ENCODE assay signal across 15 cellular contexts in genomic region chr11:2447253-2447950, GRCh38. TPM values are rescaled to one million over a fixed set of nuclear protein-coding genes. Genes with fewer than 3 reads are reported as not detected.
DNase-seq lines count a peak whose midpoint lies in the region; ATAC-seq and TF ChIP-seq lines count a peak whose summit lies in the region.
"Had no signal": no experiment of that assay in that cellular context is flagged by ENCODE, and none has a peak within 500 bp of the region (broad histone marks: within the 10 kb centered on the region; RNA-seq: fewer than 3 reads in every experiment).

No MANE protein-coding gene starts in this region.

- CTCF ChIA-PET in activated CD4-positive, alpha-beta memory T cell treated with anti-CD3 and anti-CD28 coated beads, Interleukin-2, amount 10 ng/mL, durations not matched to agents 7 days and 5 days (lab: Charles Lee) = no interaction called here

- H3K9me3 Mint-ChIP-seq in activated CD4-positive, alpha-beta memory T cell treated with anti-CD3 and anti-CD28 coated beads, Interleukin-2, amount 10 ng/mL, durations not matched to agents 7 days and 5 days = no peaks in the 10 kb centered on the region
- H3K9me3 Mint-ChIP-seq in endodermal cell = peaks cover 4% of the 10 kb centered on the region

- 78 to 81% methylated on average over 12 of the region's 12 CpGs for WGBS in aorta, 2 donors
- 92 to 94% methylated on average over 7 to 12 of the region's 12 CpGs for WGBS in endodermal cell (ENCODE audit: insufficient coverage in 1 of 2, insufficient read length in 1 of 2), 2 experiments

- no peaks in the 10 kb centered on the region for H3K36me3 ChIP-seq in left ventricle myocardium inferior
- H3K36me3 ChIP-seq in aorta (ENCODE audit: control insufficient read depth in 1 of 2, insufficient read depth in 2 of 2, low read length in 1 of 2) = no peaks in the 10 kb centered on the region
- H3K36me3 ChIP-seq in endodermal cell (ENCODE audit: control insufficient read depth, insufficient read depth, low read length) = no peaks in the 10 kb centered on the region
- H3K36me3 ChIP-seq in tibial artery = no peaks in the 10 kb centered on the region

- peaks cover 31% of the 10 kb centered on the region for H3K4me1 Mint-ChIP-seq in activated CD4-positive, alpha-beta memory T cell treated with anti-CD3 and anti-CD28 coated beads, Interleukin-2, amount 10 ng/mL, durations not matched to agents 7 days and 5 days
- H3K4me1 Mint-ChIP-seq in endodermal cell = no peaks in the 10 kb centered on the region

- no peak overlapping the region for H3K9ac ChIP-seq in endodermal cell (ENCODE audit: extremely low read depth, low read length, poor library complexity, severe bottlenecking)
- H3K9ac ChIP-seq: GM23248 had no signal

- no peak for DNase-seq in left ventricle myocardium inferior
- DNase-seq in left cardiac atrium = no peak
- no peak for DNase-seq in activated CD4-positive, alpha-beta memory T cell treated with anti-CD3 and anti-CD28 coated beads, Interleukin-2, amount 10 ng/mL, durations not matched to agents 7 days and 5 days
- DNase-seq in left lobe of liver (ENCODE audit: low spot score) = no peak
- peak; percentile 47 to 66 for DNase-seq in aorta
- DNase-seq in endodermal cell = no peak
- DNase-seq in tibial artery = no peak
- DNase-seq: activated CD4-positive, alpha-beta T cell treated with anti-CD3 and anti-CD28 coated beads, Interleukin-2, amount 50 U/mL, for 4 hours; C1 segment of cervical spinal cord; GM23248; NCI-H345; nucleus accumbens; SHP77 had no signal

- H3K27ac ChIP-seq in left ventricle myocardium inferior (replicated peaks) = peak overlapping the region; percentile 12
- no peak overlapping the region for H3K27ac ChIP-seq in aorta (ENCODE audit: low read depth in 1 of 2, low read length in 2 of 2)
- H3K27ac ChIP-seq in endodermal cell (ENCODE audit: low read depth, low read length) = no peak overlapping the region
- H3K27ac ChIP-seq in tibial artery = no peak overlapping the region
- H3K27ac ChIP-seq: GM23248 had no signal

- POLR2A ChIA-PET in activated CD4-positive, alpha-beta memory T cell treated with anti-CD3 and anti-CD28 coated beads, Interleukin-2, amount 10 ng/mL, durations not matched to agents 7 days and 5 days (lab: Charles Lee) = interaction anchor here (1.1 to 1.2 kb wide), 2 partner anchors 16 to 19 kb away, joined by 3 to 4 read pairs; no protein-coding TSS in a partner anchor

- intact Hi-C loops in left ventricle myocardium inferior (cut with micrococcal nuclease) (no loop called here), left cardiac atrium (cut with DNase I) (no loop called here), aorta (cut with DNase I) (no loop called here), tibial artery (cut with DNase I; ENCODE audit: low total_unique reads) (no loop called here)

- peaks cover 11% of the 10 kb centered on the region for H3K27me3 Mint-ChIP-seq in activated CD4-positive, alpha-beta memory T cell treated with anti-CD3 and anti-CD28 coated beads, Interleukin-2, amount 10 ng/mL, durations not matched to agents 7 days and 5 days
- H3K27me3 Mint-ChIP-seq in endodermal cell (ENCODE audit: insufficient read depth) = peaks cover 86% of the 10 kb centered on the region

- peak overlapping the region; percentile 71 for H3K27ac Mint-ChIP-seq in activated CD4-positive, alpha-beta memory T cell treated with anti-CD3 and anti-CD28 coated beads, Interleukin-2, amount 10 ng/mL, durations not matched to agents 7 days and 5 days
- no peak overlapping the region for H3K27ac Mint-ChIP-seq in endodermal cell

- H3K27me3 ChIP-seq in left ventricle myocardium inferior (ENCODE audit: low read depth) = peaks cover 32% of the 10 kb centered on the region
- H3K27me3 ChIP-seq in aorta (ENCODE audit: control insufficient read depth in 1 of 2, insufficient read depth in 2 of 2, low read length in 1 of 2) = no peaks in the 10 kb centered on the region
- peaks cover 85% of the 10 kb centered on the region for H3K27me3 ChIP-seq in endodermal cell (ENCODE audit: control insufficient read depth, insufficient read depth, low read length, poor library complexity, severe bottlenecking)
- H3K27me3 ChIP-seq in tibial artery = peaks cover 0 to 94% of the 10 kb centered on the region in 2 donors

- H3K4me1 ChIP-seq in left ventricle myocardium inferior = peaks cover 59% of the 10 kb centered on the region
- H3K4me1 ChIP-seq in aorta (ENCODE audit: control insufficient read depth in 1 of 2, insufficient read depth in 2 of 2, low read length in 2 of 2) = no peaks in the 10 kb centered on the region
- no peaks in the 10 kb centered on the region for H3K4me1 ChIP-seq in endodermal cell (ENCODE audit: control insufficient read depth, insufficient read depth, low read length)
- H3K4me1 ChIP-seq in tibial artery = peaks cover 0 to 22% (median 7%) of the 10 kb centered on the region in 4 donors

- peak overlapping the region; percentile 89 for H3K4me3 Mint-ChIP-seq in activated CD4-positive, alpha-beta memory T cell treated with anti-CD3 and anti-CD28 coated beads, Interleukin-2, amount 10 ng/mL, durations not matched to agents 7 days and 5 days
- H3K4me3 Mint-ChIP-seq in endodermal cell = no peak overlapping the region

- H3K4me3 ChIP-seq in left ventricle myocardium inferior (peak overlapping the region; percentile 66), aorta (ENCODE audit: low read length in 2 of 2) (no peak overlapping the region), endodermal cell (ENCODE audit: low read length) (no peak overlapping the region), tibial artery (no peak overlapping the region)
- H3K4me3 ChIP-seq: GM23248 had no signal

- H3K9me3 ChIP-seq in left ventricle myocardium inferior (replicated peaks) = no peaks in the 10 kb centered on the region
- no peaks in the 10 kb centered on the region for H3K9me3 ChIP-seq in aorta (ENCODE audit: control insufficient read depth, low read length)
- H3K9me3 ChIP-seq in endodermal cell (ENCODE audit: control insufficient read depth, low read length) = peaks cover 9% of the 10 kb centered on the region
- H3K9me3 ChIP-seq in tibial artery = no peaks in the 10 kb centered on the region

- H3K36me3 Mint-ChIP-seq in activated CD4-positive, alpha-beta memory T cell treated with anti-CD3 and anti-CD28 coated beads, Interleukin-2, amount 10 ng/mL, durations not matched to agents 7 days and 5 days (ENCODE audit: low read depth) = no peaks in the 10 kb centered on the region
- H3K36me3 Mint-ChIP-seq in endodermal cell (ENCODE audit: low read depth) = no peaks in the 10 kb centered on the region

- ATAC-seq in left cardiac atrium (no peak), left lobe of liver (peak; percentile 7), aorta (ENCODE audit: low FRiP score) (no peak), HG02610 (IDR thresholded peaks at IDR 0.05; ENCODE audit: unreplicated experiment) (no peak)

- TF ChIP-seq CTCF in left ventricle myocardium inferior (IDR thresholded peaks at IDR 0.05; ENCODE audit: borderline replicate concordance) (no peak), endodermal cell (conservative IDR thresholded peaks at IDR 0.05) (no peak), tibial artery (IDR thresholded peaks at IDR 0.05) (no peak)

RNA-seq across cellular contexts. Expression of gene KCNQ1, which starts 2.6 kb away (rescaled TPM):
- 41.8 TPM for total RNA-seq in left ventricle myocardium inferior
- 10 to 100 TPM; 33.5 to 39.7 TPM for total RNA-seq in left cardiac atrium
- 10 to 100 TPM; 14.8 to 15.0 TPM for total RNA-seq in activated CD4-positive, alpha-beta memory T cell treated with anti-CD3 and anti-CD28 coated beads, Interleukin-2, amount 10 ng/mL, durations not matched to agents 7 days and 5 days
- 2.1 TPM for total RNA-seq in left lobe of liver
- total RNA-seq in aorta = 10 to 100 TPM in 1 of 2 donors, 1 to 10 TPM in 1; 6.2 to 11.5 TPM
- 1 to 10 TPM in 1 of 2 donors, under 1 TPM in 1; 0.67 to 5.4 TPM for polyA plus RNA-seq in aorta
- total RNA-seq in endodermal cell = 1 to 10 TPM; 1.8 to 3.5 TPM
- polyA plus RNA-seq in endodermal cell (2013, experiment 1 of 2) = 1.0 TPM
- 0.46 TPM for polyA plus RNA-seq in endodermal cell (2013, experiment 2 of 2)
- total RNA-seq: GM23248, LHCN-M2 had no signal
- polyA plus RNA-seq: GM23248 had no signal

RNA-seq across cellular contexts. Expression of gene TRPM5, which starts 3.1 kb away (rescaled TPM):
- total RNA-seq in left ventricle myocardium inferior (not detected), left cardiac atrium (not detected), left lobe of liver (not detected), aorta (not detected), endodermal cell (under 1 TPM; 0.11 TPM)
- total RNA-seq in activated CD4-positive, alpha-beta memory T cell treated with anti-CD3 and anti-CD28 coated beads, Interleukin-2, amount 10 ng/mL, durations not matched to agents 7 days and 5 days = not detected
- polyA plus RNA-seq in aorta = under 1 TPM in 1 of 2 donors, not detected in 1; 0.25 TPM
- polyA plus RNA-seq in endodermal cell (2013, experiment 1 of 2) = 0.18 TPM
- 0.08 TPM for polyA plus RNA-seq in endodermal cell (2013, experiment 2 of 2)
- total RNA-seq: GM23248, LHCN-M2 had no signal
- polyA plus RNA-seq: GM23248 had no signal

RNA-seq across cellular contexts. Expression of gene TSSC4, which starts 46.9 kb away (rescaled TPM):
- total RNA-seq in left ventricle myocardium inferior = 31.7 TPM
- total RNA-seq in left cardiac atrium = 10 to 100 TPM; 34.9 to 45.7 TPM
- 10 to 100 TPM; 46.4 to 46.5 TPM for total RNA-seq in activated CD4-positive, alpha-beta memory T cell treated with anti-CD3 and anti-CD28 coated beads, Interleukin-2, amount 10 ng/mL, durations not matched to agents 7 days and 5 days
- 24.8 TPM for total RNA-seq in left lobe of liver
- 10 to 100 TPM; 35.2 to 44.3 TPM for total RNA-seq in aorta
- 10 to 100 TPM; 42.9 to 64.4 TPM for polyA plus RNA-seq in aorta
- total RNA-seq in endodermal cell = 10 to 100 TPM; 47.2 to 51.1 TPM
- polyA plus RNA-seq in endodermal cell (2013, experiment 1 of 2) = 27.2 TPM
- polyA plus RNA-seq in endodermal cell (2013, experiment 2 of 2) = 25.0 TPM

Comparison
In these comparisons a context has a peak if more than half of its experiments do, and no peak if none do; other contexts are left out.
1. DNase-seq: peak in aorta (2 of 2); none in left ventricle myocardium inferior (single experiment), left cardiac atrium (single experiment), activated CD4-positive, alpha-beta memory T cell treated with anti-CD3 and anti-CD28 coated beads, Interleukin-2, amount 10 ng/mL, durations not matched to agents 7 days and 5 days (single experiment), left lobe of liver (single experiment), endodermal cell (single experiment) and tibial artery (0 of 2).